Comparison of ENCODE assay signal across 1 cellular context in the genomic region with DNA sequence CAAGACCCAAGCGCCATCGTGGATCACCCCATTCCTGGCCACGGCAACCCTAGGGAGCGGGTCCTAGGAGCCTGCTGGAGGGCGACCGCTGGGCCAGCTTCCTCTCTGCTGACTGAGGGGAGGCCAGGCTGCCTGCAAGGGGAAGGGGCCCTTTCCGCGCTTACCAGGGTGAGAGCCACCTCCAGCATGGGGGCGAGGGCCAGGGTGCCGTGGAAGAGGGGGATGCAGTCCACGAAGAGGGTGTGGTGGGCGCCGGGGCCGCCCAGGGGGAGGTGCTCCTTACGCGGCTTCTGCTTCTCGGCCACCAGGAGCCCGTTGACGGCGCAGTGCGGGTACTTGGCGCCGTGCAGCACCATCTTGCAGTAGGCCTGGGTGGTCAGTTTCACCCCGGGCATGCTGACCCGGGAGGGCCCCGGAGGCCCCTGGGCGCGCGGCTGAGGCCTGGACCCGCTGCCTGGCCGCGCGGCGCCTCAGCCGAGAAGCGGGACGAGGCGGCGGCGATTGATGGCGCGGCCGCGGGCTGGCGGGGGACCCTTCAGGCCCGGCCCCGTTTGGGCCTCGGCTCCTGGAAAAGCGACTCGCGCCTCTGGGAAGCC.
TF ChIP-seq lines count a peak whose summit lies in the region.

No MANE protein-coding gene starts in this region.

TF ChIP-seq in H1, 55 proteins besides CTCF, POLR2A, EP300 and RAD21:
- peak; percentile 79 for TF ChIP-seq PHF8 (conservative IDR thresholded peaks at IDR 0.05; ENCODE audit: low read depth, low read length)
- no peak for TF ChIP-seq SP1 (IDR thresholded peaks at IDR 0.05; ENCODE audit: low read depth, low read length)
- TF ChIP-seq SAP30 (IDR thresholded peaks at IDR 0.05; ENCODE audit: insufficient read depth, insufficient replicate concordance, low read length) = no peak
- peak; percentile 67 for TF ChIP-seq KDM4A (IDR thresholded peaks at IDR 0.05; ENCODE audit: low read depth, low read length, severe bottlenecking)
